17 cellular contexts compared by ENCODE assay signal in the genomic region with DNA sequence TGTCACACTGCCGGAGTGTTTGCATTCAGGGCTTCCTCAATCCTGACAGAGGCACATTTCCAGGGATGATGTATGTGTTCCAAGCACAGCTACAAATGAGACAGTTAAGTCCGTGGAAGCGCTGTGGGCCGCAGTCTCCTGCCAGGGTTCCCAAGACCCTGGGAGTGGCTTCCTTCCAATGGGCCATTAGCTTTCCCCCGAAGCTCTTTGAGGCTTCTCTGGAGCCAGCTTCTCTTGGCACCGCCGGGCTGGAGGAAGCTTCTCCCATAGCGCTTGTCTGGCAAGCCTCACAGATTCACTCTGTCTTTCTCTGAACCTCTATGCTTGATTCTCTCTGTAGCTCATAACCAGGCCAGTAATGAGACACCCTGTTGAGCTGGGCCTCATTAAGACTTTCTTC.
"Had no signal": no experiment of that assay in that cellular context is flagged by ENCODE, and none has a peak within 500 bp of the region (broad histone marks: within the 10 kb centered on the region; RNA-seq: fewer than 3 reads in every experiment).

No MANE protein-coding gene starts in this region.

- H3K36me3 ChIP-seq: ovary, tibial artery, WERI-Rb-1 had no signal

- ATAC-seq: activated T-cell treated with anti-CD3 and anti-CD28 coated beads, Interleukin-2, amount 50 U/mL, for 72 hours; left ventricle myocardium superior; mucosa of descending colon had no signal

- H3K9me3 ChIP-seq: mucosa of descending colon, ovary, tibial artery had no signal

- H3K4me3 ChIP-seq: mucosa of descending colon, ovary, tibial artery had no signal

- H3K4me1 ChIP-seq: tibial artery had no signal

- DNase-seq: activated CD4-positive, alpha-beta T cell treated with anti-CD3 and anti-CD28 coated beads for 1 hour; activated CD8-positive, alpha-beta memory T cell treated with anti-CD3 and anti-CD28 coated beads for 24 hours; activated CD8-positive, alpha-beta memory T cell treated with anti-CD3 and anti-CD28 coated beads, Interleukin-2, amount 50 U/mL, for 48 hours; activated effector memory CD4-positive, alpha-beta T cell treated with anti-CD3 and anti-CD28 coated beads, Interleukin-2, amount 50 U/mL, for 16 hours; activated naive CD4-positive, alpha-beta T cell treated with anti-CD3 and anti-CD28 coated beads, Interleukin-2, amount 50 U/mL, for 16 hours; activated T-cell treated with anti-CD3 and anti-CD28 coated beads, Interleukin-2, amount 50 U/mL, for 72 hours; central memory CD4-positive, alpha-beta T cell; effector memory CD4-positive, alpha-beta T cell; foreskin fibroblast; left ventricle myocardium superior; mucosa of descending colon; naive B cell; ovary; stimulated activated CD8-positive, alpha-beta memory T cell treated with anti-CD3 and anti-CD28 coated beads, Interleukin-4, amount 100 ng/mL, for 48 hours; stimulated activated naive CD4-positive, alpha-beta T cell; tibial artery; WERI-Rb-1 had no signal

- H3K27ac ChIP-seq: ovary, tibial artery, WERI-Rb-1 had no signal

- H3K27me3 ChIP-seq: ovary, tibial artery had no signal
